8 cellular contexts compared by ENCODE assay signal in genomic region chr1:206982216-206982615, GRCh38. TPM values are rescaled to one million over a fixed set of nuclear protein-coding genes. Genes with fewer than 3 reads are reported as not detected.
DNase-seq lines count a peak whose midpoint lies in the region; ATAC-seq and TF ChIP-seq lines count a peak whose summit lies in the region.

No MANE protein-coding gene starts in this region.

- H3K27ac Mint-ChIP-seq in memory B cell = no peak overlapping the region

- peaks cover 13% of the 10 kb centered on the region for H3K27me3 Mint-ChIP-seq in memory B cell

- no peaks in the 10 kb centered on the region for H3K4me1 Mint-ChIP-seq in memory B cell

- in situ Hi-C loops in Caki2 (cut with HindIII; ENCODE audit: low pct_unique_long_range_greater_than_20kb, low sequenced_read_pairs) = loop anchor here (5.0 kb wide), 1 partner anchor 350 kb away; no protein-coding TSS in a partner anchor

- no peaks in the 10 kb centered on the region for H3K36me3 Mint-ChIP-seq in memory B cell

- no peaks in the 10 kb centered on the region for H3K9me3 Mint-ChIP-seq in memory B cell

- no peak overlapping the region for H3K4me3 Mint-ChIP-seq in memory B cell

- peaks cover 0 to 7% (median 0%) of the 10 kb centered on the region in 45 donors for H3K27me3 ChIP-seq in dorsolateral prefrontal cortex

- ATAC-seq in HG02938 (IDR thresholded peaks at IDR 0.05; ENCODE audit: unreplicated experiment) = peak; percentile 62
- peak; percentile 91 for ATAC-seq in memory B cell (ENCODE audit: low read depth)
- ATAC-seq in HG02571 (IDR thresholded peaks at IDR 0.05; ENCODE audit: unreplicated experiment) = no peak

- DNase-seq in Caki2 (ENCODE audit: low read depth) (peak; percentile 56), NCI-H524 treated with DMSO at 0.1 percent for 48 hours (lab: John Stamatoyannopoulos, UW) (peak; percentile 10), dorsolateral prefrontal cortex (peak in 9 of 10 donors; percentile 42 to 80 (median 59)), memory B cell (ENCODE audit: low spot score in 2 of 2) (peak; percentile 62 to 65)
- peak; percentile 63 to 72 for DNase-seq in activated CD4-positive, alpha-beta T cell treated with anti-CD3 and anti-CD28 coated beads, Interleukin-2, amount 50 U/mL, for 48 hours
- DNase-seq in stimulated activated CD8-positive, alpha-beta memory T cell treated with anti-CD3 and anti-CD28 coated beads, Interleukin-7, amount 100 ng/mL, for 24 hours (ENCODE audit: low read depth) = peak; percentile 32

- intact Hi-C loops in dorsolateral prefrontal cortex (cut with DNase I) = loop anchor here (2.0 to 10.0 kb wide), 5 partner anchors 255 to 507 kb away; partner anchors contain the start of genes DYRK3 (in 1 of the 2), EIF2D (in 1 of the 2) and IKBKE (in 1 of the 2)

- TF ChIP-seq CTCF in dorsolateral prefrontal cortex (IDR thresholded peaks at IDR 0.05 in 54 of 56, conservative IDR thresholded peaks at IDR 0.05 in 2 of 56; ENCODE audit: low read depth in 1 of 56, partially characterized antibody in 56 of 56) = peak; percentile 14 to 87 (median 70)

- H3K4me3 ChIP-seq in dorsolateral prefrontal cortex = no peak overlapping the region

- no peak overlapping the region for H3K27ac ChIP-seq in dorsolateral prefrontal cortex

RNA-seq across cellular contexts. Expression of gene FCAMR, which starts 12.0 kb away (rescaled TPM):
- total RNA-seq in Caki2 (2014; rRNA removed; shearing (Covaris generic); ENCODE audit: low replicate concordance) = 0.14 TPM in 1 of 2 replicates, not detected in the other
- total RNA-seq in dorsolateral prefrontal cortex = under 1 TPM in 1 of 120 experiments, not detected in 119; 0.50 TPM

RNA-seq across cellular contexts. Expression of gene PIGR, which starts 36.0 kb away (rescaled TPM):
- total RNA-seq in Caki2 (2014; rRNA removed; shearing (Covaris generic); ENCODE audit: low replicate concordance) = not detected in 2 replicates
- total RNA-seq in dorsolateral prefrontal cortex = 1 to 10 TPM in 1 of 120 experiments, under 1 TPM in 12, not detected in 107; 0.07 to 2.7 (median 0.16) TPM

RNA-seq across cellular contexts. Expression of gene C1orf116, which starts 50.3 kb away (rescaled TPM):
- 1.7 TPM in 2 replicates for total RNA-seq in Caki2 (2014; rRNA removed; shearing (Covaris generic); ENCODE audit: low replicate concordance)
- under 1 TPM in 103 of 120 experiments, not detected in 17; 0.07 to 0.76 (median 0.24) TPM for total RNA-seq in dorsolateral prefrontal cortex

Comparison
In these comparisons a context has a peak if more than half of its experiments do, and no peak if none do; other contexts are left out.
1. DNase-seq: peak in every context shown above with its lines; median percentile 68 in activated CD4-positive, alpha-beta T cell treated with anti-CD3 and anti-CD28 coated beads, Interleukin-2, amount 50 U/mL, for 48 hours; 64 in memory B cell; 59 in dorsolateral prefrontal cortex; 56 in Caki2; 32 in stimulated activated CD8-positive, alpha-beta memory T cell treated with anti-CD3 and anti-CD28 coated beads, Interleukin-7, amount 100 ng/mL, for 24 hours; 10 in NCI-H524 treated with DMSO at 0.1 percent for 48 hours.